Comparison of ENCODE assay signal across 12 cellular contexts in genomic region chr6:158048589-158048988, GRCh38.
A peak's percentile ranks its signal among the peaks of the same experiment; 100 is the strongest.
DNase-seq lines count a peak whose midpoint lies in the region; ATAC-seq and TF ChIP-seq lines count a peak whose summit lies in the region.
"Had no signal": no experiment of that assay in that cellular context is flagged by ENCODE, and none has a peak within 500 bp of the region (broad histone marks: within the 10 kb centered on the region; RNA-seq: fewer than 3 reads in every experiment).

No MANE protein-coding gene starts in this region.

- H3K4me1 Mint-ChIP-seq in HFFc6 (ENCODE audit: low read depth): peaks cover 87% of the 10 kb centered on the region
- H3K4me1 Mint-ChIP-seq in chondrocyte (ENCODE audit: low read depth): peaks cover 20% of the 10 kb centered on the region
- peaks cover 6% of the 10 kb centered on the region for H3K4me1 Mint-ChIP-seq in progenitor cell of endocrine pancreas (ENCODE audit: low read depth)
- H3K4me1 Mint-ChIP-seq in activated CD4-positive, alpha-beta memory T cell treated with anti-CD3 and anti-CD28 coated beads for 36 hours (ENCODE audit: low read depth): peaks cover 21% of the 10 kb centered on the region

- POLR2A ChIA-PET in activated CD4-positive, alpha-beta memory T cell treated with anti-CD3 and anti-CD28 coated beads for 36 hours (lab: Charles Lee): interaction anchor here (1.2 kb wide), 1 partner anchor 22 kb away, joined by 3 read pairs; no protein-coding TSS in a partner anchor

- H3K27ac Mint-ChIP-seq in HFFc6: peak overlapping the region; percentile 77
- no peak overlapping the region for H3K27ac Mint-ChIP-seq in chondrocyte (ENCODE audit: unreplicated experiment)
- H3K27ac Mint-ChIP-seq in progenitor cell of endocrine pancreas: peak overlapping the region; percentile 48
- no peak overlapping the region for H3K27ac Mint-ChIP-seq in activated CD4-positive, alpha-beta memory T cell treated with anti-CD3 and anti-CD28 coated beads for 36 hours
- H3K27ac Mint-ChIP-seq: CD8-positive, alpha-beta T cell had no signal

- CTCF ChIA-PET in activated CD4-positive, alpha-beta memory T cell treated with anti-CD3 and anti-CD28 coated beads for 36 hours (lab: Charles Lee): interaction anchor here (1.4 to 1.5 kb wide), 3 partner anchors 18 to 25 kb away, joined by 4 to 7 read pairs (median 4); no protein-coding TSS in a partner anchor

- no peaks in the 10 kb centered on the region; the same call in 1 of the 2 replicates for H3K27me3 Mint-ChIP-seq in HFFc6 (ENCODE audit: insufficient read depth)
- H3K27me3 Mint-ChIP-seq in chondrocyte (ENCODE audit: low read depth): no peaks in the 10 kb centered on the region
- no peaks in the 10 kb centered on the region for H3K27me3 Mint-ChIP-seq in progenitor cell of endocrine pancreas
- H3K27me3 Mint-ChIP-seq in activated CD4-positive, alpha-beta memory T cell treated with anti-CD3 and anti-CD28 coated beads for 36 hours: no peaks in the 10 kb centered on the region

- intact Hi-C loops in activated CD4-positive, alpha-beta memory T cell treated with anti-CD3 and anti-CD28 coated beads for 36 hours (cut with micrococcal nuclease): no loop called here

- no peaks in the 10 kb centered on the region for H3K9me3 Mint-ChIP-seq in HFFc6
- no peaks in the 10 kb centered on the region for H3K9me3 Mint-ChIP-seq in chondrocyte (ENCODE audit: low read depth)
- H3K9me3 Mint-ChIP-seq in progenitor cell of endocrine pancreas (ENCODE audit: low read depth): no peaks in the 10 kb centered on the region
- no peaks in the 10 kb centered on the region for H3K9me3 Mint-ChIP-seq in activated CD4-positive, alpha-beta memory T cell treated with anti-CD3 and anti-CD28 coated beads for 36 hours
- H3K9me3 Mint-ChIP-seq: CD8-positive, alpha-beta T cell had no signal

- DNase-seq in activated effector memory CD4-positive, alpha-beta T cell treated with anti-CD3 and anti-CD28 coated beads, Interleukin-2, amount 50 U/mL, for 16 hours: peak; percentile 25
- no peak for DNase-seq in activated effector memory CD4-positive, alpha-beta T cell treated with Interleukin-2 at 50 U/mL for 16 hours
- DNase-seq in HFFc6: no peak
- DNase-seq in chondrocyte (ENCODE audit: low spot score): peak; percentile 30
- DNase-seq in progenitor cell of endocrine pancreas (ENCODE audit: low spot score, unreplicated experiment): no peak
- DNase-seq in GM19238 (ENCODE audit: insufficient read length, low spot score): no peak
- DNase-seq in activated CD4-positive, alpha-beta memory T cell treated with anti-CD3 and anti-CD28 coated beads for 36 hours: no peak
- DNase-seq: CD8-positive, alpha-beta T cell; NCI-H187; NCI-H446; RPMI8226 had no signal

- H3K4me3 Mint-ChIP-seq in HFFc6: no peak overlapping the region
- no peak overlapping the region for H3K4me3 Mint-ChIP-seq in chondrocyte (ENCODE audit: unreplicated experiment)
- H3K4me3 Mint-ChIP-seq in progenitor cell of endocrine pancreas (ENCODE audit: low read depth): no peak overlapping the region
- H3K4me3 Mint-ChIP-seq in activated CD4-positive, alpha-beta memory T cell treated with anti-CD3 and anti-CD28 coated beads for 36 hours: no peak overlapping the region
- H3K4me3 Mint-ChIP-seq: CD8-positive, alpha-beta T cell had no signal

- TF ChIP-seq CTCF in HFFc6 (IDR thresholded peaks at IDR 0.05) (no peak), chondrocyte (IDR thresholded peaks at IDR 0.05) (no peak), progenitor cell of endocrine pancreas (IDR thresholded peaks at IDR 0.05; ENCODE audit: unreplicated experiment) (no peak)

- H3K36me3 Mint-ChIP-seq in HFFc6 (ENCODE audit: low read depth): peaks cover 74% of the 10 kb centered on the region
- H3K36me3 Mint-ChIP-seq in chondrocyte (ENCODE audit: low read depth): peaks cover 29% of the 10 kb centered on the region
- H3K36me3 Mint-ChIP-seq in progenitor cell of endocrine pancreas (ENCODE audit: insufficient read depth): peaks cover 12% of the 10 kb centered on the region
- H3K36me3 Mint-ChIP-seq in activated CD4-positive, alpha-beta memory T cell treated with anti-CD3 and anti-CD28 coated beads for 36 hours: peaks cover 30% of the 10 kb centered on the region

- ATAC-seq in HG02642 (IDR thresholded peaks at IDR 0.05; ENCODE audit: poor library complexity, unreplicated experiment): no peak
- ATAC-seq: CD8-positive, alpha-beta T cell had no signal

Comparison
In these comparisons a context has a peak if more than half of its experiments do, and no peak if none do; other contexts are left out.
1. DNase-seq: peak in activated effector memory CD4-positive, alpha-beta T cell treated with anti-CD3 and anti-CD28 coated beads, Interleukin-2, amount 50 U/mL, for 16 hours (single experiment) and chondrocyte (single experiment); none in activated effector memory CD4-positive, alpha-beta T cell treated with Interleukin-2 at 50 U/mL for 16 hours (single experiment), HFFc6 (single experiment), progenitor cell of endocrine pancreas (single experiment), GM19238 (single experiment) and activated CD4-positive, alpha-beta memory T cell treated with anti-CD3 and anti-CD28 coated beads for 36 hours (single experiment).
2. H3K27ac Mint-ChIP-seq: peak in HFFc6 (single experiment) and progenitor cell of endocrine pancreas (single experiment); none in chondrocyte (single experiment) and activated CD4-positive, alpha-beta memory T cell treated with anti-CD3 and anti-CD28 coated beads for 36 hours (single experiment).